ENCODE assay signal across 17 cellular contexts in the genomic region with DNA sequence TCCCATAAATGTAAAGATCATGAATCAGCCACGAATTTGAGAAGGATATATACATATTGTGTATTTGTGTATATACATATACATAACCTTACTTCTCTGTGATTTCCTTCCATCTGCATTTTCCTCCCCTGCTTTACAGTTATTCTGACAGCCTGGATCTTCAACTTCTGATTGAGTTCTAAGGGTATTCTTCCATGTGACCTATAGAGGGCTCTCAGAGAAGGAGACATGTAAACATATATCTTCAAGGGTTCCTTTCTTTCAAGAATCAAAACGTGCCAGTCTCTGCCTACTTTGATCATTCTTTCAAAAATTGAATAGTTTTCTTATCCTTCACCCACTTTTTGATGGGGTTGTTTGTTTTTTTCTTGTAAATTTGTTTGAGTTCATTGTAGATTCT.
DNase-seq lines count a peak whose midpoint lies in the region; ATAC-seq and TF ChIP-seq lines count a peak whose summit lies in the region.
"Had no signal": no experiment of that assay in that cellular context is flagged by ENCODE, and none has a peak within 500 bp of the region (broad histone marks: within the 10 kb centered on the region; RNA-seq: fewer than 3 reads in every experiment).

No MANE protein-coding gene starts in this region.

- in situ Hi-C loops in T47D (cut with HindIII; ENCODE audit: low pct_unique_long_range_greater_than_20kb, low sequenced_read_pairs) (no loop called here), GM23248 (cut with MboI) (no loop called here)

- H3F3A ChIP-seq in neural progenitor cell (ENCODE audit: low read depth) = no peaks in the 10 kb centered on the region
- H3F3A ChIP-seq in GM23248 (ENCODE audit: insufficient read depth) = no peaks in the 10 kb centered on the region

- no peaks in the 10 kb centered on the region for H3K36me3 ChIP-seq in RWPE2 (ENCODE audit: low read depth)
- no peaks in the 10 kb centered on the region for H3K36me3 ChIP-seq in neural progenitor cell
- no peaks in the 10 kb centered on the region for H3K36me3 ChIP-seq in mucosa of descending colon (ENCODE audit: low read depth)
- no peaks in the 10 kb centered on the region for H3K36me3 ChIP-seq in GM23248 (ENCODE audit: low read depth)
- no peaks in the 10 kb centered on the region for H3K36me3 ChIP-seq in upper lobe of left lung

- H3K4me1 ChIP-seq in RWPE2 (ENCODE audit: insufficient read depth, poor library complexity, severe bottlenecking) (no peaks in the 10 kb centered on the region), neural progenitor cell (no peaks in the 10 kb centered on the region), mucosa of descending colon (ENCODE audit: low read depth) (no peaks in the 10 kb centered on the region), GM23248 (ENCODE audit: insufficient read depth) (no peaks in the 10 kb centered on the region), upper lobe of left lung (no peaks in the 10 kb centered on the region)

- intact Hi-C loops in MCF 10A (cut with micrococcal nuclease) (no loop called here), mucosa of descending colon (cut with DNase I, micrococcal nuclease) (no loop called here)

- peak; percentile 33; the same call in 1 of the 3 replicates for ATAC-seq in RWPE2 (ENCODE audit: low read depth)
- no peak for ATAC-seq in mucosa of descending colon
- ATAC-seq in upper lobe of left lung (ENCODE audit: low FRiP score in 2 of 2) = no peak
- ATAC-seq: sciatic nerve had no signal

- H3K27me3 ChIP-seq in RWPE2 (ENCODE audit: insufficient read depth, poor library complexity, severe bottlenecking) = no peaks in the 10 kb centered on the region
- no peaks in the 10 kb centered on the region for H3K27me3 ChIP-seq in neural progenitor cell
- H3K27me3 ChIP-seq in GM23248 (replicated peaks; ENCODE audit: insufficient read depth) = no peaks in the 10 kb centered on the region
- H3K27me3 ChIP-seq in upper lobe of left lung = no peaks in the 10 kb centered on the region

- CTCF ChIA-PET in MCF 10A (lab: Yijun Ruan, JAX) = no interaction called here

- WGBS in GM23248 (ENCODE audit: low coverage in 1 of 2, low lambda C conversion rate in 2 of 2, missing lambda C conversion rate in 2 of 2), 2 experiments = 0 to 2% methylated on average over 2 of the region's 2 CpGs
- 28 to 34% methylated on average over 2 of the region's 2 CpGs for WGBS in upper lobe of left lung, 2 donors

- no peak overlapping the region for H3K27ac ChIP-seq in RWPE2 (ENCODE audit: poor library complexity, severe bottlenecking)
- H3K27ac ChIP-seq in neural progenitor cell = no peak overlapping the region
- H3K27ac ChIP-seq in GM23248 = no peak overlapping the region
- H3K27ac ChIP-seq in upper lobe of left lung = no peak overlapping the region

- no peak overlapping the region for H3K4me3 Mint-ChIP-seq in MCF 10A (ENCODE audit: unreplicated experiment)
- H3K4me3 Mint-ChIP-seq in neural progenitor cell = no peak overlapping the region
- H3K4me3 Mint-ChIP-seq: CD8-positive, alpha-beta memory T cell had no signal

- H3K9ac ChIP-seq in neural progenitor cell (no peak overlapping the region), GM23248 (no peak overlapping the region)

- H3K27ac Mint-ChIP-seq in MCF 10A (ENCODE audit: low read depth, unreplicated experiment) (no peak overlapping the region), neural progenitor cell (no peak overlapping the region)
- H3K27ac Mint-ChIP-seq: CD8-positive, alpha-beta memory T cell had no signal

- no peak for TF ChIP-seq EP300 in upper lobe of left lung (IDR thresholded peaks at IDR 0.05)

- BruUV-seq in MCF 10A (replicated peaks; lab: Mats Ljungman, UMichigan) = no TSS peak

- H3K9me3 ChIP-seq in RWPE2 (ENCODE audit: severe bottlenecking) = peaks cover 2% of the 10 kb centered on the region
- H3K9me3 ChIP-seq in neural progenitor cell (ENCODE audit: low read depth) = no peaks in the 10 kb centered on the region
- peaks cover 14% of the 10 kb centered on the region for H3K9me3 ChIP-seq in mucosa of descending colon
- H3K9me3 ChIP-seq in GM23248 (ENCODE audit: low read depth) = no peaks in the 10 kb centered on the region
- no peaks in the 10 kb centered on the region for H3K9me3 ChIP-seq in upper lobe of left lung

- H4K20me1 ChIP-seq in neural progenitor cell (ENCODE audit: low read depth) = no peaks in the 10 kb centered on the region
- no peaks in the 10 kb centered on the region for H4K20me1 ChIP-seq in GM23248 (ENCODE audit: insufficient read depth)

- H3K4me2 ChIP-seq in neural progenitor cell (no peak overlapping the region), GM23248 (ENCODE audit: unreplicated experiment) (no peak overlapping the region)

- H3K4me1 Mint-ChIP-seq in MCF 10A (ENCODE audit: insufficient read depth, unreplicated experiment) (no peaks in the 10 kb centered on the region), neural progenitor cell (no peaks in the 10 kb centered on the region)
- H3K4me1 Mint-ChIP-seq: CD8-positive, alpha-beta memory T cell had no signal

- H3K9me3 Mint-ChIP-seq in MCF 10A (ENCODE audit: unreplicated experiment) (peaks cover 16% of the 10 kb centered on the region), neural progenitor cell (peaks cover 8% of the 10 kb centered on the region)

- TF ChIP-seq CTCF in MCF 10A (IDR thresholded peaks at IDR 0.05; ENCODE audit: unreplicated experiment) (no peak), RWPE2 (IDR thresholded peaks at IDR 0.05; ENCODE audit: poor library complexity, severe bottlenecking) (peak; percentile 38), neural progenitor cell (IDR thresholded peaks at IDR 0.05) (peak; percentile 38), mucosa of descending colon (IDR thresholded peaks at IDR 0.05) (no peak), upper lobe of left lung (IDR thresholded peaks at IDR 0.05) (no peak)

- TF ChIP-seq POLR2A in upper lobe of left lung (IDR thresholded peaks at IDR 0.05) = no peak

- H3K27me3 Mint-ChIP-seq in MCF 10A (ENCODE audit: insufficient read depth, unreplicated experiment) (no peaks in the 10 kb centered on the region), neural progenitor cell (ENCODE audit: insufficient read depth, low read depth) (no peaks in the 10 kb centered on the region)
- H3K27me3 Mint-ChIP-seq: CD8-positive, alpha-beta memory T cell had no signal

- H3K9me2 ChIP-seq in GM23248 (ENCODE audit: insufficient read depth) = no peaks in the 10 kb centered on the region

- H3K36me3 Mint-ChIP-seq in MCF 10A (ENCODE audit: insufficient read depth, unreplicated experiment) (no peaks in the 10 kb centered on the region), neural progenitor cell (no peaks in the 10 kb centered on the region)
- H3K36me3 Mint-ChIP-seq: CD8-positive, alpha-beta memory T cell had no signal

- DNase-seq in T47D (ENCODE audit: low read depth in 1 of 2, low spot score in 1 of 2) (peak; percentile 4 to 8), MCF 10A (ENCODE audit: unreplicated experiment) (no peak), HT-29 (ENCODE audit: low spot score) (peak; percentile 25), RWPE2 (ENCODE audit: low spot score) (no peak), neural progenitor cell (ENCODE audit: low spot score) (no peak), mucosa of descending colon (no peak), GM23248 (no peak), upper lobe of left lung (no peak)
- DNase-seq: activated CD4-positive, CD25-positive, alpha-beta regulatory T cell; activated CD8-positive, alpha-beta memory T cell treated with anti-CD3 and anti-CD28 coated beads for 24 hours; caudate nucleus; CD8-positive, alpha-beta memory T cell; effector CD4-positive, alpha-beta T cell; kidney glomerular epithelial cell; NCI-H1436; stimulated activated CD4-positive, alpha-beta T cell treated with anti-CD3 and anti-CD28 coated beads, Interleukin-1b, Interleukin-23, amount 100 ng/mL, for 48 hours had no signal

- H3K79me2 ChIP-seq in neural progenitor cell (ENCODE audit: low read depth) (no peaks in the 10 kb centered on the region), GM23248 (ENCODE audit: insufficient read depth) (no peaks in the 10 kb centered on the region)

- H3K4me3 ChIP-seq in RWPE2 (ENCODE audit: severe bottlenecking) (no peak overlapping the region), neural progenitor cell (no peak overlapping the region), mucosa of descending colon (no peak overlapping the region), GM23248 (no peak overlapping the region), upper lobe of left lung (no peak overlapping the region)

- POLR2A ChIA-PET in MCF 10A (lab: Yijun Ruan, JAX) = no interaction called here

- no peak overlapping the region for H2AFZ ChIP-seq in neural progenitor cell (replicated peaks)
- no peak overlapping the region for H2AFZ ChIP-seq in GM23248

Comparison
In these comparisons a context has a peak if more than half of its experiments do, and no peak if none do; other contexts are left out.
1. DNase-seq: peak in T47D (2 of 2) and HT-29 (single experiment); none in MCF 10A (single experiment), RWPE2 (single experiment), neural progenitor cell (single experiment), mucosa of descending colon (0 of 3), GM23248 (single experiment) and upper lobe of left lung (0 of 2).
2. CTCF ChIP-seq: peak in RWPE2 (single experiment) and neural progenitor cell (single experiment); none in MCF 10A (single experiment), mucosa of descending colon (single experiment) and upper lobe of left lung (0 of 6).